In the genomic region with DNA sequence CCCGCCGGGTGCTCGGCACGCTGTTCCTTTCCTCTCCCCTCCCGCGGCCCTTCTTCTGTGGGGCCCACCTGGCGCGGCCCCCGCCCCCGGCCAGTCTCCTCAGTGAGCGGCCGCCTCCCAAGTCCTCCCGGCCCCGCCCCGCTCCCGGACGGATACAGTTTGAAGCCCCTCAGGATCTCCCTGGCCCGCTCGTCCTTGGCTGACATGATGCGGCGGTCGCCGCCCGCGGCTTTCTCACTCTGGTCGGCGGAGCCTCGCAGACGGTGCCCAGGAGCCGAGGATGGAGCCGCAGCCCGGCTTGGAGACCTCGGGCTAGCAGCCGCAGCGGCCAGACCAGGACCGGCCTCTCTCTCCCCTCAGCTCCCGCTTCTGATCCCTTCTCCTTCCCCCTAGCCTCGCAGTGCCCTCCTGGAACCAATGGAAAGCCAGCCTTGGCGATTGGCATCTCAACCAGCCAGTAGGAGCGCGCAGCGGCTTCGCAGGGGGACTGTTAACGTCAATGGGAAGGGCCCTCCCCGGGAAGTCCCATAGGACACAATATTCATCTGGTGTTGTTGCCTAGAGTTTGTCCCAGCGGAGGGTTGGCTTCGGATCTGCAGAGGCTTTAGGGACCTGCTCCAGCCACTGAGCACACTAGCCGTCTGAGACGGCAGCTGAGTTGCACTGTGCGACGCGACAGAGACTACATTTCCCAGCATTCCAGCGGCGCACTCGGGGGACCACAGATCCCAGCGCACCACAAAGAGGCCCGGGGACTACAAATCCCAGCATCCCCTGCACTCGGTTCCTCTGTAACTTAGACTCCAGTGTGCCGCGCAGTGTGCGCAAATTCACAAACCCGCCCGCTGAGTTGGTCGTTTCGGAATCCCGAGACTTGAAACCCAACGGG, we compare ENCODE assay signal across 8 cellular contexts. TPM values are rescaled to one million over a fixed set of nuclear protein-coding genes. Genes with fewer than 3 reads are reported as not detected.
DNase-seq lines count a peak whose midpoint lies in the region; ATAC-seq lines count a peak whose summit lies in the region.

PDE6D (minus strand) TSS at position 374 of the 889 bp plus-strand sequence; CDS start at position 206, 168 bp downstream.

- H3K9me3 ChIP-seq in aorta (ENCODE audit: control insufficient read depth, low read length): no peaks in the 10 kb centered on the region

- ATAC-seq in GM18508 (IDR thresholded peaks at IDR 0.05; ENCODE audit: insufficient read depth, unreplicated experiment): peak; percentile 65
- peak; percentile 84 for ATAC-seq in HG03025 (IDR thresholded peaks at IDR 0.05; ENCODE audit: low FRiP score, unreplicated experiment)
- peak; percentile 98 for ATAC-seq in aorta (ENCODE audit: low FRiP score)

- no peaks in the 10 kb centered on the region for H3K36me3 ChIP-seq in rectal smooth muscle tissue (ENCODE audit: control insufficient read depth, insufficient read depth, low read length)
- H3K36me3 ChIP-seq in aorta (ENCODE audit: control insufficient read depth in 1 of 2, insufficient read depth in 2 of 2, low read length in 1 of 2): no peaks in the 10 kb centered on the region

- 1% methylated on average over 59 to 67 of the region's 67 CpGs for WGBS in aorta, 2 donors

- H3K27me3 ChIP-seq in rectal smooth muscle tissue (ENCODE audit: control insufficient read depth, insufficient read depth, low read length): no peaks in the 10 kb centered on the region
- no peaks in the 10 kb centered on the region for H3K27me3 ChIP-seq in aorta (ENCODE audit: control insufficient read depth in 1 of 2, insufficient read depth in 2 of 2, low read length in 1 of 2)

- H3K4me3 ChIP-seq in rectal smooth muscle tissue (ENCODE audit: low read length) (peak within 1 kb of the TSS; percentile 100), aorta (ENCODE audit: low read length in 2 of 2) (peak within 1 kb of the TSS; percentile 86 to 93)

- peak within 1 kb of the TSS; percentile 83 for H3K9ac ChIP-seq in rectal smooth muscle tissue (ENCODE audit: low read length)

- DNase-seq in NCI-H2081 (lab: John Stamatoyannopoulos, UW) (peak; percentile 93 to 98), T1000 (lab: John Stamatoyannopoulos, UW) (peak; percentile 96), astrocyte of the hippocampus (ENCODE audit: low read depth, low spot score) (peak; percentile 100), hepatic stellate cell (ENCODE audit: low spot score) (peak; percentile 100), aorta (peak; percentile 99)

- H3K4me1 ChIP-seq in rectal smooth muscle tissue (ENCODE audit: control insufficient read depth, insufficient read depth, low read length) (peaks cover 6% of the 10 kb centered on the region), aorta (ENCODE audit: control insufficient read depth in 1 of 2, insufficient read depth in 2 of 2, low read length in 2 of 2) (peaks cover 2 to 5% of the 10 kb centered on the region in 2 donors)

- peak within 1 kb of the TSS; percentile 93 for H3K27ac ChIP-seq in rectal smooth muscle tissue (ENCODE audit: low read depth, low read length)
- H3K27ac ChIP-seq in aorta (ENCODE audit: low read depth in 1 of 2, low read length in 2 of 2): peak within 1 kb of the TSS in 1 of 2 donors; percentile 81

- intact Hi-C loops in aorta (cut with DNase I): loop anchor here (5.0 to 10.0 kb wide), 2 partner anchors 169 to 176 kb away; no protein-coding TSS in a partner anchor

RNA-seq across cellular contexts. Expression of gene PDE6D, which starts in this region (rescaled TPM):
- 10 to 100 TPM; 23.4 to 26.2 TPM for total RNA-seq in aorta
- 10 to 100 TPM; 22.9 to 26.9 TPM for polyA plus RNA-seq in aorta
